In genomic region chr10:76779163-76779820, GRCh38 we compare ENCODE assay signal across 13 cellular contexts.
DNase-seq lines count a peak whose midpoint lies in the region; TF ChIP-seq lines count a peak whose summit lies in the region.
"Had no signal": no experiment of that assay in that cellular context is flagged by ENCODE, and none has a peak within 500 bp of the region (broad histone marks: within the 10 kb centered on the region; RNA-seq: fewer than 3 reads in every experiment).

No MANE protein-coding gene starts in this region.

- H3K4me1 Mint-ChIP-seq in HFFc6 (ENCODE audit: low read depth): peaks cover 6% of the 10 kb centered on the region; the same call in 1 of the 2 replicates

- no peak overlapping the region for H3K4me3 Mint-ChIP-seq in HFFc6

- H3K9me3 Mint-ChIP-seq in HFFc6: peaks cover 13% of the 10 kb centered on the region

- DNase-seq in HFFc6 (peak; percentile 15), astrocyte of the cerebellum (ENCODE audit: low read depth) (peak; percentile 87), iris pigment epithelial cell (ENCODE audit: low read depth) (peak; percentile 40), stromal cell of bone marrow (ENCODE audit: low read depth) (peak; percentile 57), mucosa of gallbladder (ENCODE audit: low spot score) (no peak), NCI-H1694 (lab: John Stamatoyannopoulos, UW) (no peak), NCI-H1092 (lab: John Stamatoyannopoulos, UW) (no peak)
- DNase-seq in activated CD4-positive, alpha-beta T cell treated with anti-CD3 and anti-CD28 coated beads for 48 hours: no peak
- DNase-seq: activated naive CD4-positive, alpha-beta T cell treated with Interleukin-2 at 50 U/mL for 16 hours; mammary epithelial cell; NCI-H1048; stimulated activated CD4-positive, alpha-beta T cell treated with anti-CD3 and anti-CD28 coated beads, Interleukin-4, amount 100 ng/mL, for 1 hour; testis had no signal

- peak; percentile 24; the same call in 1 of the 2 replicates for TF ChIP-seq CTCF in HFFc6 (IDR thresholded peaks at IDR 0.05)
- TF ChIP-seq CTCF in astrocyte of the cerebellum (IDR thresholded peaks at IDR 0.05; ENCODE audit: low read depth, low read length, missing control alignments): peak; percentile 48

- no peaks in the 10 kb centered on the region for H3K36me3 Mint-ChIP-seq in HFFc6 (ENCODE audit: low read depth)

- in situ Hi-C loops in astrocyte of the cerebellum (cut with HindIII; ENCODE audit: low sequenced_read_pairs): no loop called here

- no peak overlapping the region for H3K4me3 ChIP-seq in astrocyte of the cerebellum (ENCODE audit: low read depth, low read length)
- H3K4me3 ChIP-seq: testis had no signal

- H3K27me3 Mint-ChIP-seq in HFFc6 (ENCODE audit: insufficient read depth): peaks cover 3% of the 10 kb centered on the region

- H3K27ac Mint-ChIP-seq in HFFc6: no peak overlapping the region

Comparison
In these comparisons a context has a peak if more than half of its experiments do, and no peak if none do; other contexts are left out.
1. DNase-seq: peak in HFFc6 (single experiment), astrocyte of the cerebellum (single experiment), iris pigment epithelial cell (single experiment) and stromal cell of bone marrow (single experiment); none in activated CD4-positive, alpha-beta T cell treated with anti-CD3 and anti-CD28 coated beads for 48 hours (single experiment), mucosa of gallbladder (single experiment), NCI-H1694 (single experiment) and NCI-H1092 (single experiment).